ENCODE assay signal across 14 cellular contexts in the genomic region with DNA sequence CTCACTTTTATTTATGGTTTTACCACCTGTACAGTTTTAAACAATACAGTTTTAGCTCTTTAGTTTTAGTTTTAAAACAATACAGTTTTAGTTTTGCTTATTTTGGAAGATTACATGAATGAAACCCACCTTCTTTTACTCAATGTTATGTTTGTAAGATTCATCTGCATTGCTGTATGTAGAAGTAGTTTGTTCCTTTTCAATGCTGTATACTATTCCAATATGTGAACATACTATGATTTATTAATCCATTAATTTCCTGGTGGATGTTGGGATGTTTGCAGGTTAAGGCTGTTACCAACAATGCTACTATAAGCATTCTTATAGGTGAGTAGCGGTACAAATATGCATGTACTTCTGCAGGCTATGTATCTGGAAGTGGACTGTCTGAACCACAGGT. TPM values are rescaled to one million over a fixed set of nuclear protein-coding genes. Genes with fewer than 3 reads are reported as not detected.
DNase-seq lines count a peak whose midpoint lies in the region; ATAC-seq lines count a peak whose summit lies in the region.
"Had no signal": no experiment of that assay in that cellular context is flagged by ENCODE, and none has a peak within 500 bp of the region (broad histone marks: within the 10 kb centered on the region; RNA-seq: fewer than 3 reads in every experiment).

No MANE protein-coding gene starts in this region.

- peaks cover 39% of the 10 kb centered on the region for H3K4me1 Mint-ChIP-seq in activated naive CD8-positive, alpha-beta T cell (ENCODE audit: low read depth)
- peaks cover 51% of the 10 kb centered on the region for H3K4me1 Mint-ChIP-seq in activated naive CD8-positive, alpha-beta T cell treated with anti-CD3 and anti-CD28 coated beads, Interleukin-2, amount 50 U/mL, for 24 hours
- H3K4me1 Mint-ChIP-seq in T-cell (peaks cover 27 to 48% (median 32%) of the 10 kb centered on the region in 3 donors), immature natural killer cell (peaks cover 76 to 100% of the 10 kb centered on the region in 2 donors)

- no peak overlapping the region for H3K4me3 Mint-ChIP-seq in activated naive CD8-positive, alpha-beta T cell
- H3K4me3 Mint-ChIP-seq in activated naive CD8-positive, alpha-beta T cell treated with anti-CD3 and anti-CD28 coated beads, Interleukin-2, amount 50 U/mL, for 24 hours: no peak overlapping the region
- H3K4me3 Mint-ChIP-seq in T-cell: no peak overlapping the region
- H3K4me3 Mint-ChIP-seq in immature natural killer cell: peak overlapping the region in 4 of 5 donors; percentile 32 to 88 (median 86)
- H3K4me3 Mint-ChIP-seq: CD14-positive monocyte had no signal

- peaks cover 7% of the 10 kb centered on the region for H3K9me3 Mint-ChIP-seq in activated naive CD8-positive, alpha-beta T cell (ENCODE audit: low read depth)
- H3K9me3 Mint-ChIP-seq in activated naive CD8-positive, alpha-beta T cell treated with anti-CD3 and anti-CD28 coated beads, Interleukin-2, amount 50 U/mL, for 24 hours: peaks cover 20% of the 10 kb centered on the region
- peaks cover 4 to 20% (median 7%) of the 10 kb centered on the region in 3 donors for H3K9me3 Mint-ChIP-seq in T-cell
- H3K9me3 Mint-ChIP-seq in immature natural killer cell: peaks cover 0 to 34% (median 13%) of the 10 kb centered on the region in 6 donors

- POLR2A ChIA-PET in T-cell (lab: Charles Lee): no interaction called here

- CTCF ChIA-PET in T-cell (lab: Charles Lee): interaction anchor here (0.6 to 1.8 kb wide), 3 partner anchors 15 to 493 kb away, joined by 3 to 6 read pairs (median 3); no protein-coding TSS in a partner anchor

- no peaks in the 10 kb centered on the region for H3K27me3 Mint-ChIP-seq in activated naive CD8-positive, alpha-beta T cell
- no peaks in the 10 kb centered on the region for H3K27me3 Mint-ChIP-seq in activated naive CD8-positive, alpha-beta T cell treated with anti-CD3 and anti-CD28 coated beads, Interleukin-2, amount 50 U/mL, for 24 hours
- H3K27me3 Mint-ChIP-seq in T-cell (no peaks in the 10 kb centered on the region), immature natural killer cell (ENCODE audit: low read depth in 3 of 3) (peaks cover 17 to 28% (median 25%) of the 10 kb centered on the region in 3 donors)

- H3K27ac Mint-ChIP-seq in activated naive CD8-positive, alpha-beta T cell: peak overlapping the region; percentile 73
- no peak overlapping the region for H3K27ac Mint-ChIP-seq in activated naive CD8-positive, alpha-beta T cell treated with anti-CD3 and anti-CD28 coated beads, Interleukin-2, amount 50 U/mL, for 24 hours
- H3K27ac Mint-ChIP-seq in T-cell (peak overlapping the region; percentile 39 to 95), immature natural killer cell (peak overlapping the region; percentile 96 to 100 (median 98))
- H3K27ac Mint-ChIP-seq: CD14-positive monocyte had no signal

- DNase-seq in activated naive CD8-positive, alpha-beta T cell treated with anti-CD3 and anti-CD28 coated beads, Interleukin-2, amount 50 U/mL, for 24 hours: no peak
- DNase-seq in T-cell (no peak), immature natural killer cell (no peak), globus pallidus (ENCODE audit: low spot score) (no peak)
- no peak for DNase-seq in central memory CD4-positive, alpha-beta T cell
- no peak for DNase-seq in stimulated activated CD4-positive, alpha-beta T cell treated with anti-CD3 and anti-CD28 coated beads, Interleukin-2, amount 100 ng/mL, for 48 hours
- DNase-seq: DMS53, GF-D8, H7, IMR-90 had no signal

- ATAC-seq in activated naive CD8-positive, alpha-beta T cell treated with anti-CD3 and anti-CD28 coated beads, Interleukin-2, amount 50 U/mL, for 24 hours: no peak
- no peak for ATAC-seq in T-cell (replicated peaks in 1 of 4)

- H3K36me3 Mint-ChIP-seq in activated naive CD8-positive, alpha-beta T cell: peaks cover 8% of the 10 kb centered on the region
- peaks cover 13% of the 10 kb centered on the region for H3K36me3 Mint-ChIP-seq in activated naive CD8-positive, alpha-beta T cell treated with anti-CD3 and anti-CD28 coated beads, Interleukin-2, amount 50 U/mL, for 24 hours (ENCODE audit: low read depth)
- peaks cover 7% of the 10 kb centered on the region for H3K36me3 Mint-ChIP-seq in T-cell
- peaks cover 29 to 48% (median 40%) of the 10 kb centered on the region in 3 donors for H3K36me3 Mint-ChIP-seq in immature natural killer cell
- H3K36me3 Mint-ChIP-seq: CD14-positive monocyte had no signal

RNA-seq across cellular contexts. Expression of a gene that starts 34.4 kb away (rescaled TPM):
- total RNA-seq in T-cell: 10 to 100 TPM in 4 of 5 donors, 1 to 10 TPM in 1; 7.8 to 91.7 (median 11.7) TPM
- 100 to 1,000 TPM; 218 to 784 (median 395) TPM for polyA plus RNA-seq in immature natural killer cell

RNA-seq across cellular contexts. Expression of a gene that starts 51.5 kb away (rescaled TPM):
- 10 to 100 TPM in 1 of 5 donors, 1 to 10 TPM in 4; 1.5 to 10.2 (median 5.9) TPM for total RNA-seq in T-cell
- 100 to 1,000 TPM in 1 of 3 donors, 10 to 100 TPM in 2; 43.2 to 124 (median 77.4) TPM for polyA plus RNA-seq in immature natural killer cell
- total RNA-seq: A673, IMR-90 had no signal
- polyA plus RNA-seq: BJ, IMR-90 had no signal

RNA-seq across cellular contexts. Expression of a gene that starts 57.6 kb away (rescaled TPM):
- 10 to 100 TPM in 1 of 5 donors, 1 to 10 TPM in 4; 6.1 to 11.2 (median 6.6) TPM for total RNA-seq in T-cell
- polyA plus RNA-seq in immature natural killer cell: 10 to 100 TPM in 2 of 3 donors, 1 to 10 TPM in 1; 8.8 to 26.4 (median 13.9) TPM
- polyA plus RNA-seq: CD14-positive monocyte had no signal

Comparison
In these comparisons a context has a peak if more than half of its experiments do, and no peak if none do; other contexts are left out.
1. H3K4me3 Mint-ChIP-seq: peak in immature natural killer cell (4 of 5); none in activated naive CD8-positive, alpha-beta T cell (single experiment), activated naive CD8-positive, alpha-beta T cell treated with anti-CD3 and anti-CD28 coated beads, Interleukin-2, amount 50 U/mL, for 24 hours (single experiment) and T-cell (0 of 3).